22 cellular contexts compared by ENCODE assay signal in genomic region chr4:189802884-189803283, GRCh38.
DNase-seq lines count a peak whose midpoint lies in the region; ATAC-seq, FAIRE-seq and TF ChIP-seq lines count a peak whose summit lies in the region.
"Had no signal": no experiment of that assay in that cellular context is flagged by ENCODE, and none has a peak within 500 bp of the region (broad histone marks: within the 10 kb centered on the region; RNA-seq: fewer than 3 reads in every experiment).

No MANE protein-coding gene starts in this region.

- H3K9me3 Mint-ChIP-seq in chondrocyte (ENCODE audit: low read depth) = peaks cover 43% of the 10 kb centered on the region
- H3K9me3 Mint-ChIP-seq in natural killer cell treated with Interleukin-12 subunit alpha and Interleukin-12 subunit beta and Interleukin-15 and Interleukin-18, amount 100 ng/mL, for 72 hours = peaks cover 10% of the 10 kb centered on the region
- H3K9me3 Mint-ChIP-seq in activated naive CD4-positive, alpha-beta T cell treated with anti-CD3 and anti-CD28 coated beads, Interleukin-2, amount 50 U/mL, for 72 hours = peaks cover 8 to 21% of the 10 kb centered on the region in 2 donors
- H3K9me3 Mint-ChIP-seq: CD4-positive, alpha-beta T cell had no signal

- CTCF ChIA-PET in HepG2 (lab: Yijun Ruan, JAX; ENCODE audit: low intra/inter-chr PET ratio, low total read pairs) = no interaction called here

- no peaks in the 10 kb centered on the region for H3K4me1 Mint-ChIP-seq in chondrocyte (ENCODE audit: low read depth)
- H3K4me1 Mint-ChIP-seq in natural killer cell treated with Interleukin-12 subunit alpha and Interleukin-12 subunit beta and Interleukin-15 and Interleukin-18, amount 100 ng/mL, for 72 hours (ENCODE audit: low read depth in 2 of 2) = no peaks in the 10 kb centered on the region
- H3K4me1 Mint-ChIP-seq: activated CD4-positive, alpha-beta T cell treated with anti-CD3 and anti-CD28 coated beads, Interleukin-2, amount 10 ng/mL, durations not matched to agents 24 days and 14 days; activated CD8-positive, alpha-beta memory T cell treated with anti-CD3 and anti-CD28 coated beads, Interleukin-2, amount 10 ng/mL, durations not matched to agents 7 days and 5 days; nephron; stimulated activated effector memory CD8-positive, alpha-beta T cell treated with anti-CD3 and anti-CD28 coated beads, Interleukin-12 subunit alpha, Interleukin-12 subunit beta, amount 100 ng/mL, for 72 hours; T-cell had no signal

- no peaks in the 10 kb centered on the region for H3K4me1 ChIP-seq in HepG2 (ENCODE audit: insufficient read depth, low read length)
- no peaks in the 10 kb centered on the region for H3K4me1 ChIP-seq in right lobe of liver
- H3K4me1 ChIP-seq: esophagus muscularis mucosa, HAP-1, parathyroid adenoma had no signal

- H3K27ac ChIP-seq in HepG2 (ENCODE audit: extremely low read length, insufficient read depth, low read length) (no peak overlapping the region), right lobe of liver (no peak overlapping the region)
- H3K27ac ChIP-seq: esophagus muscularis mucosa, parathyroid adenoma had no signal

- no peak for TF ChIP-seq RAD21 in HepG2 (CRISPR knock-in tag; IDR thresholded peaks at IDR 0.05)

- peak; percentile 57; the same call in 2 of the 3 replicates for ATAC-seq in HepG2
- ATAC-seq in right lobe of liver = no peak
- no peak for ATAC-seq in natural killer cell treated with Interleukin-12 subunit alpha and Interleukin-12 subunit beta and Interleukin-15 and Interleukin-18, amount 100 ng/mL, for 72 hours
- no peak for ATAC-seq in HG02623 (IDR thresholded peaks at IDR 0.05; ENCODE audit: unreplicated experiment)
- no peak for ATAC-seq in activated naive CD4-positive, alpha-beta T cell treated with anti-CD3 and anti-CD28 coated beads, Interleukin-2, amount 50 U/mL, for 72 hours
- ATAC-seq: activated CD8-positive, alpha-beta memory T cell treated with anti-CD3 and anti-CD28 coated beads, Interleukin-2, amount 10 ng/mL, durations not matched to agents 7 days and 5 days; left lobe of liver; stimulated activated effector memory CD8-positive, alpha-beta T cell treated with anti-CD3 and anti-CD28 coated beads, Interleukin-12 subunit alpha, Interleukin-12 subunit beta, amount 100 ng/mL, for 72 hours; T-cell had no signal

- no TSS peak for BruUV-seq in HepG2 (replicated peaks; lab: Mats Ljungman, UMichigan)

- H3K27me3 Mint-ChIP-seq in chondrocyte (ENCODE audit: low read depth) = no peaks in the 10 kb centered on the region
- no peaks in the 10 kb centered on the region for H3K27me3 Mint-ChIP-seq in natural killer cell treated with Interleukin-12 subunit alpha and Interleukin-12 subunit beta and Interleukin-15 and Interleukin-18, amount 100 ng/mL, for 72 hours
- H3K27me3 Mint-ChIP-seq: activated CD4-positive, alpha-beta T cell treated with anti-CD3 and anti-CD28 coated beads, Interleukin-2, amount 10 ng/mL, durations not matched to agents 24 days and 14 days; activated CD8-positive, alpha-beta memory T cell treated with anti-CD3 and anti-CD28 coated beads, Interleukin-2, amount 10 ng/mL, durations not matched to agents 7 days and 5 days; activated naive CD8-positive, alpha-beta T cell treated with anti-CD3 and anti-CD28 coated beads for 36 hours; CD4-positive, alpha-beta T cell; T-cell had no signal

- no peak overlapping the region for H3K4me3 Mint-ChIP-seq in chondrocyte (ENCODE audit: unreplicated experiment)
- H3K4me3 Mint-ChIP-seq in natural killer cell treated with Interleukin-12 subunit alpha and Interleukin-12 subunit beta and Interleukin-15 and Interleukin-18, amount 100 ng/mL, for 72 hours = no peak overlapping the region
- H3K4me3 Mint-ChIP-seq: activated CD4-positive, alpha-beta T cell treated with anti-CD3 and anti-CD28 coated beads, Interleukin-2, amount 10 ng/mL, durations not matched to agents 24 days and 14 days; activated CD8-positive, alpha-beta memory T cell treated with anti-CD3 and anti-CD28 coated beads, Interleukin-2, amount 10 ng/mL, durations not matched to agents 7 days and 5 days; activated naive CD8-positive, alpha-beta T cell treated with anti-CD3 and anti-CD28 coated beads for 36 hours; CD4-positive, alpha-beta T cell; nephron; stimulated activated effector memory CD8-positive, alpha-beta T cell treated with anti-CD3 and anti-CD28 coated beads, Interleukin-12 subunit alpha, Interleukin-12 subunit beta, amount 100 ng/mL, for 72 hours; T-cell had no signal

- TF ChIP-seq EP300 in HepG2 (IDR thresholded peaks at IDR 0.05; ENCODE audit: low read depth in 2 of 2, low read length in 2 of 2) = no peak
- TF ChIP-seq EP300 in HepG2 (CRISPR knock-in tag; IDR thresholded peaks at IDR 0.05; ENCODE audit: borderline replicate concordance) = no peak

- no peaks in the 10 kb centered on the region for H3K9me3 ChIP-seq in HepG2 (ENCODE audit: low read length)
- H3K9me3 ChIP-seq in right lobe of liver = no peaks in the 10 kb centered on the region

- intact Hi-C loops in HepG2 (cut with micrococcal nuclease; ENCODE audit: unreplicated experiment) = no loop called here
- intact Hi-C loops in right lobe of liver (cut with DNase I) = no loop called here

- no peak for FAIRE-seq in HepG2 (lab: Jason Lieb, UNC)

- 50% methylated on average over 3 of the region's 5 CpGs for WGBS in HepG2 (ENCODE audit: low lambda C conversion rate)
- no CpG with 5 or more reads among the region's 5 CpGs for WGBS in right lobe of liver (ENCODE audit: insufficient coverage, low coverage, low lambda C conversion rate, missing lambda C conversion rate)

- H3K27me3 ChIP-seq in HepG2 (ENCODE audit: control insufficient read depth in 1 of 2, insufficient read depth in 2 of 2, low read length in 2 of 2) = peaks cover 3 to 4% of the 10 kb centered on the region in 2 experiments; a peak in 2 of 5 replicates
- H3K27me3 ChIP-seq in right lobe of liver = no peaks in the 10 kb centered on the region
- H3K27me3 ChIP-seq: esophagus muscularis mucosa had no signal

- H3K36me3 Mint-ChIP-seq in chondrocyte (ENCODE audit: low read depth) = no peaks in the 10 kb centered on the region
- H3K36me3 Mint-ChIP-seq in natural killer cell treated with Interleukin-12 subunit alpha and Interleukin-12 subunit beta and Interleukin-15 and Interleukin-18, amount 100 ng/mL, for 72 hours = no peaks in the 10 kb centered on the region
- H3K36me3 Mint-ChIP-seq in activated naive CD4-positive, alpha-beta T cell treated with anti-CD3 and anti-CD28 coated beads, Interleukin-2, amount 50 U/mL, for 72 hours = peaks cover 5 to 14% of the 10 kb centered on the region in 2 donors
- H3K36me3 Mint-ChIP-seq: activated CD8-positive, alpha-beta memory T cell treated with anti-CD3 and anti-CD28 coated beads, Interleukin-2, amount 10 ng/mL, durations not matched to agents 7 days and 5 days; activated naive CD8-positive, alpha-beta T cell treated with anti-CD3 and anti-CD28 coated beads for 36 hours; stimulated activated effector memory CD8-positive, alpha-beta T cell treated with anti-CD3 and anti-CD28 coated beads, Interleukin-12 subunit alpha, Interleukin-12 subunit beta, amount 100 ng/mL, for 72 hours had no signal

- no peak for TF ChIP-seq POLR2A in HepG2 (IDR thresholded peaks at IDR 0.05; ENCODE audit: insufficient read depth in 1 of 2, low read depth in 2 of 2, low read length in 2 of 2)
- TF ChIP-seq POLR2A in right lobe of liver (IDR thresholded peaks at IDR 0.05) = no peak
- TF ChIP-seq POLR2A in NB4 (IDR thresholded peaks at IDR 0.05; ENCODE audit: extremely low read depth, insufficient read length) = no peak

- H3K79me2 ChIP-seq in HepG2 (ENCODE audit: insufficient read depth, low read length) = no peaks in the 10 kb centered on the region
- H3K79me2 ChIP-seq: parathyroid adenoma had no signal

- peak; percentile 38 for TF ChIP-seq CTCF in HepG2 (CRISPR knock-in tag; IDR thresholded peaks at IDR 0.05)
- no peak for TF ChIP-seq CTCF in right lobe of liver (IDR thresholded peaks at IDR 0.05)
- peak; percentile 56 for TF ChIP-seq CTCF in NB4 (IDR thresholded peaks at IDR 0.05; ENCODE audit: low read depth, low read length)
- peak; percentile 17 for TF ChIP-seq CTCF in chondrocyte (IDR thresholded peaks at IDR 0.05)

- H2AFZ ChIP-seq in HepG2 (ENCODE audit: low read length) = no peak overlapping the region
- H2AFZ ChIP-seq: parathyroid adenoma had no signal

- POLR2A ChIA-PET in HepG2 (lab: Yijun Ruan, JAX) = no interaction called here

- H3K36me3 ChIP-seq in HepG2 (replicated peaks in 1 of 2; ENCODE audit: control insufficient read depth in 1 of 2, insufficient read depth in 2 of 2, low read length in 2 of 2) (no peaks in the 10 kb centered on the region), right lobe of liver (no peaks in the 10 kb centered on the region)
- H3K36me3 ChIP-seq: esophagus muscularis mucosa, HAP-1 had no signal

- H3K4me3 ChIP-seq in HepG2 (replicated peaks in 1 of 3; ENCODE audit: insufficient read depth in 1 of 3, low read depth in 2 of 3, low read length in 3 of 3) (no peak overlapping the region), right lobe of liver (no peak overlapping the region), NB4 (ENCODE audit: low read depth, low read length) (no peak overlapping the region)
- H3K4me3 ChIP-seq: esophagus muscularis mucosa, HAP-1 had no signal

- in situ Hi-C loops in HepG2 (cut with HindIII; ENCODE audit: extremely low pct_ligation_motif_present, low pct_unique_long_range_greater_than_20kb) = no loop called here

- no peak overlapping the region for H3K4me2 ChIP-seq in HepG2 (ENCODE audit: low read depth, low read length)

- H3K27ac Mint-ChIP-seq in chondrocyte (ENCODE audit: unreplicated experiment) = no peak overlapping the region
- no peak overlapping the region for H3K27ac Mint-ChIP-seq in natural killer cell treated with Interleukin-12 subunit alpha and Interleukin-12 subunit beta and Interleukin-15 and Interleukin-18, amount 100 ng/mL, for 72 hours
- no peak overlapping the region for H3K27ac Mint-ChIP-seq in activated naive CD4-positive, alpha-beta T cell treated with anti-CD3 and anti-CD28 coated beads, Interleukin-2, amount 50 U/mL, for 72 hours
- H3K27ac Mint-ChIP-seq: activated CD4-positive, alpha-beta T cell treated with anti-CD3 and anti-CD28 coated beads, Interleukin-2, amount 10 ng/mL, durations not matched to agents 24 days and 14 days; activated CD8-positive, alpha-beta memory T cell treated with anti-CD3 and anti-CD28 coated beads, Interleukin-2, amount 10 ng/mL, durations not matched to agents 7 days and 5 days; activated naive CD8-positive, alpha-beta T cell treated with anti-CD3 and anti-CD28 coated beads for 36 hours; CD4-positive, alpha-beta T cell; nephron; stimulated activated effector memory CD8-positive, alpha-beta T cell treated with anti-CD3 and anti-CD28 coated beads, Interleukin-12 subunit alpha, Interleukin-12 subunit beta, amount 100 ng/mL, for 72 hours; T-cell had no signal

- H4K20me1 ChIP-seq in HepG2 (ENCODE audit: insufficient read depth, low read length) = no peaks in the 10 kb centered on the region

- no peak overlapping the region for H3K9ac ChIP-seq in HepG2 (ENCODE audit: insufficient read depth, low read depth, low read length)
- H3K9ac ChIP-seq: parathyroid adenoma had no signal

- DNase-seq in HepG2 (ENCODE audit: low spot score) (no peak), right lobe of liver (no peak), NB4 (ENCODE audit: low read depth) (peak; percentile 49), chondrocyte (ENCODE audit: low spot score) (no peak)
- no peak for DNase-seq in natural killer cell treated with Interleukin-12 subunit alpha and Interleukin-12 subunit beta and Interleukin-15 and Interleukin-18, amount 100 ng/mL, for 72 hours (ENCODE audit: low spot score)
- DNase-seq in activated naive CD4-positive, alpha-beta T cell treated with anti-CD3 and anti-CD28 coated beads, Interleukin-2, amount 50 U/mL, for 72 hours (ENCODE audit: low spot score in 2 of 2) = no peak
- no peak for DNase-seq in activated naive CD4-positive, alpha-beta T cell treated with anti-CD3 and anti-CD28 coated beads, Interleukin-2, amount 50 U/mL, for 16 hours
- DNase-seq: activated CD4-positive, alpha-beta T cell treated with anti-CD3 and anti-CD28 coated beads, Interleukin-2, amount 10 ng/mL, durations not matched to agents 24 days and 14 days; activated CD8-positive, alpha-beta memory T cell treated with anti-CD3 and anti-CD28 coated beads, Interleukin-2, amount 10 ng/mL, durations not matched to agents 7 days and 5 days; activated naive CD8-positive, alpha-beta T cell treated with anti-CD3 and anti-CD28 coated beads for 36 hours; CD4-positive, alpha-beta T cell; effector CD4-positive, alpha-beta T cell; NCI-H1092; NCI-H2029 treated with DMSO at 0.1 percent for 48 hours; T-cell had no signal

Comparison
In these comparisons a context has a peak if more than half of its experiments do, and no peak if none do; other contexts are left out.
1. CTCF ChIP-seq: peak in HepG2 (single experiment), NB4 (single experiment) and chondrocyte (single experiment); none in right lobe of liver (0 of 4).